12 cellular contexts compared by ENCODE assay signal in genomic region chr7:111931016-111931517, GRCh38.
DNase-seq lines count a peak whose midpoint lies in the region; ATAC-seq and TF ChIP-seq lines count a peak whose summit lies in the region.
"Had no signal": no experiment of that assay in that cellular context is flagged by ENCODE, and none has a peak within 500 bp of the region (broad histone marks: within the 10 kb centered on the region; RNA-seq: fewer than 3 reads in every experiment).

No MANE protein-coding gene starts in this region.

- H3K27ac ChIP-seq in endodermal cell (ENCODE audit: low read depth, low read length), result no peak overlapping the region

- H3K4me1 ChIP-seq in endodermal cell (ENCODE audit: control insufficient read depth, insufficient read depth, low read length) (peaks cover 2% of the 10 kb centered on the region), mucosa of descending colon (ENCODE audit: low read depth) (no peaks in the 10 kb centered on the region)

- H3K27ac Mint-ChIP-seq in endodermal cell, result peak overlapping the region; percentile 4
- H3K27ac Mint-ChIP-seq: effector memory CD8-positive, alpha-beta T cell; naive thymus-derived CD4-positive, alpha-beta T cell had no signal

- no peaks in the 10 kb centered on the region for H3K9me3 Mint-ChIP-seq in endodermal cell
- H3K9me3 Mint-ChIP-seq: naive thymus-derived CD4-positive, alpha-beta T cell had no signal

- H3K4me1 Mint-ChIP-seq in endodermal cell, result peaks cover 24% of the 10 kb centered on the region

- DNase-seq in EL (peak; percentile 4), LoVo (ENCODE audit: low spot score) (peak; percentile 62), endodermal cell (peak; percentile 52), mucosa of descending colon (no peak), SKM-1 treated with dmso at 0.1 percent for 144 hours (lab: John Stamatoyannopoulos, UW; ENCODE audit: unreplicated experiment) (no peak), GDM1 (lab: John Stamatoyannopoulos, UW) (no peak), HPDE6-E6E7 (ENCODE audit: extremely low spot score) (no peak)
- DNase-seq: activated T-cell treated with anti-CD3 and anti-CD28 coated beads for 4 hours; DMS 273 treated with DMSO at 0.1 percent for 48 hours; effector memory CD8-positive, alpha-beta T cell; naive thymus-derived CD4-positive, alpha-beta T cell had no signal

- H3K9ac ChIP-seq in endodermal cell (ENCODE audit: extremely low read depth, low read length, poor library complexity, severe bottlenecking), result no peak overlapping the region

- H3K4me3 ChIP-seq in endodermal cell (ENCODE audit: low read length) (no peak overlapping the region), mucosa of descending colon (no peak overlapping the region)

- WGBS in endodermal cell (ENCODE audit: insufficient coverage in 1 of 2, insufficient read length in 1 of 2), 2 experiments, result 75 to 89% methylated on average over 1 to 3 of the region's 3 CpGs

- intact Hi-C loops in mucosa of descending colon (cut with DNase I, micrococcal nuclease), result no loop called here

- H3K36me3 Mint-ChIP-seq in endodermal cell (ENCODE audit: low read depth), result peaks cover 7% of the 10 kb centered on the region
- H3K36me3 Mint-ChIP-seq: naive thymus-derived CD4-positive, alpha-beta T cell had no signal

- no peak overlapping the region for H3K4me3 Mint-ChIP-seq in endodermal cell
- H3K4me3 Mint-ChIP-seq: effector memory CD8-positive, alpha-beta T cell; naive thymus-derived CD4-positive, alpha-beta T cell had no signal

- no peaks in the 10 kb centered on the region for H3K27me3 ChIP-seq in endodermal cell (ENCODE audit: control insufficient read depth, insufficient read depth, low read length, poor library complexity, severe bottlenecking)

- H3K9me3 ChIP-seq in endodermal cell (ENCODE audit: control insufficient read depth, low read length), result no peaks in the 10 kb centered on the region
- H3K9me3 ChIP-seq in mucosa of descending colon, result no peaks in the 10 kb centered on the region

- TF ChIP-seq CTCF in endodermal cell (conservative IDR thresholded peaks at IDR 0.05), result no peak
- no peak for TF ChIP-seq CTCF in mucosa of descending colon (IDR thresholded peaks at IDR 0.05)

- ATAC-seq in mucosa of descending colon, result peak; percentile 91
- no peak for ATAC-seq in GM21526 (IDR thresholded peaks at IDR 0.05; ENCODE audit: low FRiP score, unreplicated experiment)
- ATAC-seq: effector memory CD8-positive, alpha-beta T cell; naive thymus-derived CD4-positive, alpha-beta T cell had no signal

- H3K36me3 ChIP-seq in endodermal cell (ENCODE audit: control insufficient read depth, insufficient read depth, low read length), result no peaks in the 10 kb centered on the region
- H3K36me3 ChIP-seq in mucosa of descending colon (ENCODE audit: low read depth), result no peaks in the 10 kb centered on the region

- H3K27me3 Mint-ChIP-seq in endodermal cell (ENCODE audit: insufficient read depth), result no peaks in the 10 kb centered on the region
- H3K27me3 Mint-ChIP-seq: effector memory CD8-positive, alpha-beta T cell had no signal

Comparison
In these comparisons a context has a peak if more than half of its experiments do, and no peak if none do; other contexts are left out.
1. DNase-seq: peak in EL (single experiment), LoVo (single experiment) and endodermal cell (single experiment); none in mucosa of descending colon (0 of 3), SKM-1 treated with dmso at 0.1 percent for 144 hours (single experiment), GDM1 (single experiment) and HPDE6-E6E7 (single experiment).